8 cellular contexts compared by ENCODE assay signal in the genomic region with DNA sequence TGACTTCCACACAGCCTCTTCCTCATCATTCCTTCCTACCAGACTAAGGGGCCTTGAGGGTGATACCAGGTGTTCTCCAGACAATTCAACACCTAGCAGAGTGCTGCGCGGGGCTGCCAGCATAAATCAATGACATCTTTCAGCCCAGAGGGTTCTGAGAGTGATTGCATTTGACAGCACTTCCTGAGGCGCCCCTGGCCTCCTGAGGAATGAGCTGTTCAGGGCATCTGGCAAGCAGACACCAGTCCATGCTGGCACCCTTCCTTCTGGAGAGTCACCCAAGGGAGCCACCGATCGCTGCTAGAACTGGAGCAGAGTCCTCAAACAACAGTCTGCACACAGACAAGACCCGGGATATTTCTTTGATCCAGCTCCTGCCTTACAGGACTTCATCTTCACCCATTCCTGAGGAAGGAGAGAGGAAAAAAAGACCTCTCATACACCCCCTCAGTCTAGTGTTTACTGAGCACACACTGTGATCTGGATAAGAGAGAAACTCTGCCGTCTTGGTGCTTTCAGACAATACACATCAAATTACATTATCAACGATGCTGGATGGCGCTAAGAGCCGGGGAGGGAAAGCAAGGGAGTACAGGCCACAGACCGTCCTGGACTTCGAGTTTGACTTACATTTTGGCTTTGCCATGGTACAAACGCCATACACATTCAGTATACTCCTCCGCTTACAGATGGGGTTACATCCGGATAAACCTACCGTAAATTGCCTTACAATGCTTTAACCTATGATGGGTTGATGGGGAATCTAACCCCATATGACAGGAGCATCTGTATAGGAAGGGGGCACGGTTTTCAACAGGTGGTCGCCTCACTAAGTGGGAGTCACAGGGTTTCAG. TPM values are rescaled to one million over a fixed set of nuclear protein-coding genes. Genes with fewer than 3 reads are reported as not detected.
DNase-seq lines count a peak whose midpoint lies in the region; ATAC-seq and TF ChIP-seq lines count a peak whose summit lies in the region.

No MANE protein-coding gene starts in this region.

- no peaks in the 10 kb centered on the region for H3K9me3 ChIP-seq in iPS-18a (ENCODE audit: control insufficient read depth, low read depth, low read length)
- H3K9me3 ChIP-seq in stomach smooth muscle (ENCODE audit: control insufficient read depth in 2 of 2, low read length in 2 of 2), result no peaks in the 10 kb centered on the region

- TF ChIP-seq CTCF in activated B cell treated with CpG ODN at 0.5 μM for 24 hours (IDR thresholded peaks at IDR 0.05), result no peak

- no peaks in the 10 kb centered on the region for H3K36me3 Mint-ChIP-seq in activated T-cell treated with anti-CD3 and anti-CD28 coated beads, Interleukin-2, amount 50 U/mL, for 4 hours (ENCODE audit: insufficient read depth)
- peaks cover 6% of the 10 kb centered on the region for H3K36me3 Mint-ChIP-seq in activated B cell treated with CpG ODN at 0.5 μM for 24 hours (ENCODE audit: low read depth)

- H3K27me3 ChIP-seq in iPS-18a (ENCODE audit: control insufficient read depth, insufficient read depth, low read length) (peaks cover 21% of the 10 kb centered on the region), stomach smooth muscle (ENCODE audit: control insufficient read depth in 1 of 2, insufficient read depth in 2 of 2, low read length in 2 of 2) (no peaks in the 10 kb centered on the region)

- no peak overlapping the region for H3K27ac ChIP-seq in iPS-18a (ENCODE audit: low read length)
- H3K27ac ChIP-seq in stomach smooth muscle (ENCODE audit: low read length), result no peak overlapping the region

- ATAC-seq in activated T-cell treated with anti-CD3 and anti-CD28 coated beads, Interleukin-2, amount 50 U/mL, for 4 hours, result no peak
- ATAC-seq in activated B cell treated with CpG ODN at 0.5 μM for 24 hours (ENCODE audit: low read depth) (no peak), GM21723 (IDR thresholded peaks at IDR 0.05; ENCODE audit: unreplicated experiment) (no peak), GM19452 (IDR thresholded peaks at IDR 0.05; ENCODE audit: unreplicated experiment) (no peak), HG03097 (IDR thresholded peaks at IDR 0.05; ENCODE audit: low FRiP score, unreplicated experiment) (no peak)

- peak overlapping the region; percentile 87 for H3K4me3 ChIP-seq in iPS-18a (ENCODE audit: low read length)
- H3K4me3 ChIP-seq in stomach smooth muscle (ENCODE audit: low read length in 2 of 2), result peak overlapping the region; percentile 60 to 84

- peak overlapping the region; percentile 95 for H3K4me3 Mint-ChIP-seq in activated T-cell treated with anti-CD3 and anti-CD28 coated beads, Interleukin-2, amount 50 U/mL, for 4 hours
- peak overlapping the region; percentile 92 for H3K4me3 Mint-ChIP-seq in activated B cell treated with CpG ODN at 0.5 μM for 24 hours

- intact Hi-C loops in activated B cell treated with CpG ODN at 0.5 μM for 24 hours (cut with micrococcal nuclease), result no loop called here

- peaks cover 5% of the 10 kb centered on the region for H3K27me3 Mint-ChIP-seq in activated T-cell treated with anti-CD3 and anti-CD28 coated beads, Interleukin-2, amount 50 U/mL, for 4 hours (ENCODE audit: low read depth)
- H3K27me3 Mint-ChIP-seq in activated B cell treated with CpG ODN at 0.5 μM for 24 hours, result peaks cover 13% of the 10 kb centered on the region

- no peaks in the 10 kb centered on the region for H3K9me3 Mint-ChIP-seq in activated T-cell treated with anti-CD3 and anti-CD28 coated beads, Interleukin-2, amount 50 U/mL, for 4 hours
- no peaks in the 10 kb centered on the region for H3K9me3 Mint-ChIP-seq in activated B cell treated with CpG ODN at 0.5 μM for 24 hours

- peaks cover 3% of the 10 kb centered on the region for H3K4me1 ChIP-seq in iPS-18a (ENCODE audit: control insufficient read depth, low read depth, low read length)
- peaks cover 52% of the 10 kb centered on the region for H3K4me1 ChIP-seq in stomach smooth muscle (ENCODE audit: control insufficient read depth, insufficient read depth, low read length)

- H3K4me1 Mint-ChIP-seq in activated T-cell treated with anti-CD3 and anti-CD28 coated beads, Interleukin-2, amount 50 U/mL, for 4 hours (ENCODE audit: low read depth), result peaks cover 20% of the 10 kb centered on the region
- H3K4me1 Mint-ChIP-seq in activated B cell treated with CpG ODN at 0.5 μM for 24 hours, result peaks cover 15% of the 10 kb centered on the region

- peak overlapping the region; percentile 93 for H3K9ac ChIP-seq in iPS-18a (ENCODE audit: low read length)
- peak overlapping the region; percentile 21 to 28 for H3K9ac ChIP-seq in stomach smooth muscle (ENCODE audit: low read length in 2 of 2)

- H3K36me3 ChIP-seq in iPS-18a (ENCODE audit: control insufficient read depth, low read depth, low read length) (no peaks in the 10 kb centered on the region), stomach smooth muscle (ENCODE audit: control insufficient read depth in 2 of 2, insufficient read depth in 2 of 2, low read length in 2 of 2) (no peaks in the 10 kb centered on the region)

- CTCF ChIA-PET in activated B cell treated with CpG ODN at 0.5 μM for 24 hours (lab: Charles Lee), result interaction anchor here (1.8 kb wide), 1 partner anchor 284 kb away, joined by 7 read pairs; no protein-coding TSS in a partner anchor

- POLR2A ChIA-PET in activated B cell treated with CpG ODN at 0.5 μM for 24 hours (lab: Charles Lee), result interaction anchor here (0.5 to 3.0 kb wide), 15 partner anchors 11 to 770 kb away, joined by 3 to 24 read pairs (median 6); a partner anchor contains a TSS

- peak overlapping the region; percentile 95 for H3K27ac Mint-ChIP-seq in activated B cell treated with CpG ODN at 0.5 μM for 24 hours

- DNase-seq in activated T-cell treated with anti-CD3 and anti-CD28 coated beads, Interleukin-2, amount 50 U/mL, for 4 hours, result no peak
- DNase-seq in activated T-cell treated with anti-CD3 and anti-CD28 coated beads for 4 hours (no peak), activated B cell treated with CpG ODN at 0.5 μM for 24 hours (no peak)

RNA-seq across cellular contexts. Expression of a gene that starts 23.1 kb away (rescaled TPM):
- 10 to 100 TPM; 14.0 to 22.2 (median 21.4) TPM for total RNA-seq in activated T-cell treated with anti-CD3 and anti-CD28 coated beads, Interleukin-2, amount 50 U/mL, for 4 hours
- total RNA-seq in activated B cell treated with CpG ODN at 0.5 μM for 24 hours, result 0.20 and 0.22 TPM in 2 replicates

RNA-seq across cellular contexts. Expression of a gene that starts 38.4 kb away (rescaled TPM):
- 10 to 100 TPM; 11.2 to 12.9 (median 12.4) TPM for total RNA-seq in activated T-cell treated with anti-CD3 and anti-CD28 coated beads, Interleukin-2, amount 50 U/mL, for 4 hours
- total RNA-seq in activated B cell treated with CpG ODN at 0.5 μM for 24 hours, result 26.8 and 28.1 TPM in 2 replicates

Comparison
In these comparisons a context has a peak if more than half of its experiments do, and no peak if none do; other contexts are left out.
1. RNA of a gene that starts 23.1 kb away (total RNA-seq): 14.0 to 22.2 TPM in activated T-cell treated with anti-CD3 and anti-CD28 coated beads, Interleukin-2, amount 50 U/mL, for 4 hours; 0.20 to 0.22 TPM in activated B cell treated with CpG ODN at 0.5 μM for 24 hours; every median in the first group is over 10 times any median in the second.